8 cellular contexts compared by ENCODE assay signal in genomic region chr14:102087762-102088011, GRCh38. TPM values are rescaled to one million over a fixed set of nuclear protein-coding genes. Genes with fewer than 3 reads are reported as not detected.
DNase-seq lines count a peak whose midpoint lies in the region; ATAC-seq, FAIRE-seq and TF ChIP-seq lines count a peak whose summit lies in the region.

No MANE protein-coding gene starts in this region.

- H3K27ac ChIP-seq in cingulate gyrus (ENCODE audit: low read depth, low read length), result peak overlapping the region; percentile 100

- H3K27me3 Mint-ChIP-seq in naive thymus-derived CD8-positive, alpha-beta T cell, result no peaks in the 10 kb centered on the region

- no peaks in the 10 kb centered on the region for H3K9me3 Mint-ChIP-seq in naive thymus-derived CD8-positive, alpha-beta T cell

- peaks cover 18 to 36% (median 26%) of the 10 kb centered on the region in 3 donors for H3K36me3 Mint-ChIP-seq in naive thymus-derived CD8-positive, alpha-beta T cell

- ATAC-seq in naive thymus-derived CD8-positive, alpha-beta T cell, result no peak
- no peak for ATAC-seq in HG03432 (IDR thresholded peaks at IDR 0.05; ENCODE audit: unreplicated experiment)

- no peak for TF ChIP-seq CTCF in AG09309 (IDR thresholded peaks at IDR 0.05; ENCODE audit: control insufficient read depth, insufficient read depth, low read depth, low read length, missing control alignments)

- POLR2A ChIA-PET in naive thymus-derived CD8-positive, alpha-beta T cell (lab: Charles Lee), result interaction anchor here (0.5 to 1.7 kb wide), 11 partner anchors 9 to 1857 kb away, joined by 3 to 12 read pairs (median 5); partner anchors contain the start of gene DYNC1H1

- DNase-seq in AG09309 (ENCODE audit: low read depth) (no peak), NCI-H1694 treated with DMSO at 0.1 percent for 48 hours (lab: John Stamatoyannopoulos, UW) (no peak), urothelium cell line (ENCODE audit: low spot score) (no peak)
- DNase-seq in Jurkat, Clone E6-1 (ENCODE audit: low read depth, low spot score), result no peak
- DNase-seq in naive thymus-derived CD8-positive, alpha-beta T cell, result no peak
- DNase-seq in effector CD4-positive, alpha-beta T cell, result no peak

- peak overlapping the region; percentile 53 for H3K4me3 ChIP-seq in AG09309 (ENCODE audit: control insufficient read depth, low read depth, low read length)
- peak overlapping the region; percentile 76 for H3K4me3 ChIP-seq in Jurkat, Clone E6-1 (ENCODE audit: low read length)

- FAIRE-seq in urothelium cell line (lab: Jason Lieb, UNC), result no peak

- H3K4me3 Mint-ChIP-seq in naive thymus-derived CD8-positive, alpha-beta T cell, result peak overlapping the region; percentile 85 to 97 (median 96)

- H3K27ac Mint-ChIP-seq in naive thymus-derived CD8-positive, alpha-beta T cell, result peak overlapping the region; percentile 74 to 97 (median 95)

- H3K4me1 Mint-ChIP-seq in naive thymus-derived CD8-positive, alpha-beta T cell, result peaks cover 28 to 61% (median 58%) of the 10 kb centered on the region in 4 donors

RNA-seq across cellular contexts. Expression of gene HSP90AA1, which starts 0.8 kb away (rescaled TPM):
- 1,401 TPM for polyA plus RNA-seq in Jurkat, Clone E6-1 (2012; ENCODE audit: insufficient read depth, insufficient read length)
- 100 to 1,000 TPM; 356 to 373 TPM for total RNA-seq in naive thymus-derived CD8-positive, alpha-beta T cell
- 100 to 1,000 TPM; 401 to 445 (median 427) TPM for polyA plus RNA-seq in naive thymus-derived CD8-positive, alpha-beta T cell

RNA-seq across cellular contexts. Expression of gene WDR20, which starts 52.0 kb away (rescaled TPM):
- polyA plus RNA-seq in Jurkat, Clone E6-1 (2012; ENCODE audit: insufficient read depth, insufficient read length), result 15.5 TPM
- 10 to 100 TPM; 50.0 to 56.9 TPM for total RNA-seq in naive thymus-derived CD8-positive, alpha-beta T cell
- 10 to 100 TPM; 11.3 to 15.0 (median 12.9) TPM for polyA plus RNA-seq in naive thymus-derived CD8-positive, alpha-beta T cell
